Comparison of ENCODE assay signal across 11 cellular contexts in genomic region chr2:121505005-121505404, GRCh38. TPM values are rescaled to one million over a fixed set of nuclear protein-coding genes. Genes with fewer than 3 reads are reported as not detected.
A peak's percentile ranks its signal among the peaks of the same experiment; 100 is the strongest.
DNase-seq lines count a peak whose midpoint lies in the region; ATAC-seq, FAIRE-seq and TF ChIP-seq lines count a peak whose summit lies in the region.
"Had no signal": no experiment of that assay in that cellular context is flagged by ENCODE, and none has a peak within 500 bp of the region (broad histone marks: within the 10 kb centered on the region; RNA-seq: fewer than 3 reads in every experiment).

No MANE protein-coding gene starts in this region.

- ATAC-seq in HG02970 (IDR thresholded peaks at IDR 0.05; ENCODE audit: low FRiP score, unreplicated experiment): no peak

- no TSS peak for BruUV-seq in PC-9 (replicated peaks; lab: Mats Ljungman, UMichigan)

- H3K36me3 ChIP-seq in PC-9 (ENCODE audit: low read depth): peaks cover 15% of the 10 kb centered on the region; the same call in 1 of the 2 replicates

- H2AFZ ChIP-seq in PC-9: no peak overlapping the region

- peak; percentile 33 for FAIRE-seq in GM12891 (lab: Jason Lieb, UNC)

- POLR2A ChIA-PET in PC-9 (lab: Charles Lee; ENCODE audit: unreplicated experiment): no interaction called here

- H3K4me2 ChIP-seq in PC-9: no peak overlapping the region

- TF ChIP-seq CTCF in PC-9 (conservative IDR thresholded peaks at IDR 0.05): no peak
- no peak for TF ChIP-seq CTCF in fibroblast of mammary gland (conservative IDR thresholded peaks at IDR 0.05; ENCODE audit: control insufficient read depth, insufficient read depth, low read depth, low read length)

- no peak overlapping the region for H3K27ac ChIP-seq in PC-9

- H3K79me2 ChIP-seq in PC-9 (ENCODE audit: low read depth): peaks cover 14% of the 10 kb centered on the region; the same call in 1 of the 2 replicates

- peaks cover 5% of the 10 kb centered on the region; the same call in 1 of the 2 replicates for H4K20me1 ChIP-seq in PC-9 (ENCODE audit: insufficient read depth)

- CTCF ChIA-PET in PC-9 (lab: Charles Lee): no interaction called here

- H3K4me1 ChIP-seq in PC-9 (replicated peaks; ENCODE audit: insufficient read depth): 0 out of 2 replicates have a peak, but pooled peaks cover 9% of the 10 kb centered on the region

- peaks cover 6% of the 10 kb centered on the region; the same call in 1 of the 2 replicates for H3F3A ChIP-seq in PC-9 (ENCODE audit: insufficient read depth, low read depth)

- no peak for DNase-seq in GM12891 (ENCODE audit: insufficient read length, low spot score)
- peak; percentile 38 to 65 for DNase-seq in PC-9
- peak; percentile 86 for DNase-seq in fibroblast of mammary gland (ENCODE audit: low read depth)
- peak; percentile 79 for DNase-seq in skeletal muscle cell (ENCODE audit: low read depth)
- no peak for DNase-seq in NCI-H1092 treated with DMSO at 0.1 percent for 48 hours (lab: John Stamatoyannopoulos, UW)
- DNase-seq in COLO829 (ENCODE audit: low spot score): no peak
- DNase-seq in posterior vena cava (ENCODE audit: low spot score): no peak
- DNase-seq: DND-41 had no signal

- intact Hi-C loops in PC-9 (cut with micrococcal nuclease; ENCODE audit: unreplicated experiment): no loop called here
- intact Hi-C loops in posterior vena cava (cut with DNase I): no loop called here

- H3K9me3 ChIP-seq in PC-9 (ENCODE audit: insufficient read depth, low read depth): no peaks in the 10 kb centered on the region

- no peak overlapping the region for H3K4me3 ChIP-seq in PC-9
- H3K4me3 ChIP-seq in fibroblast of mammary gland (ENCODE audit: control insufficient read depth, low read depth, low read length): no peak overlapping the region
- no peak overlapping the region for H3K4me3 ChIP-seq in skeletal muscle cell (ENCODE audit: low read depth, low read length)

- no peak for TF ChIP-seq POLR2A in GM12891 (IDR thresholded peaks at IDR 0.05; ENCODE audit: low read depth, low read length)

- H3K9me2 ChIP-seq in PC-9 (ENCODE audit: insufficient read depth): no peaks in the 10 kb centered on the region

- no peaks in the 10 kb centered on the region for H3K27me3 ChIP-seq in PC-9 (ENCODE audit: insufficient read depth, low read depth)

TF ChIP-seq in GM12891, 5 proteins besides CTCF, POLR2A, EP300 and RAD21:
- no peak for TF ChIP-seq SPI1 (IDR thresholded peaks at IDR 0.05; ENCODE audit: low read depth, low read length)
- TF ChIP-seq POLR2AphosphoS5 (IDR thresholded peaks at IDR 0.05; ENCODE audit: low read depth, low read length): no peak

RNA-seq across cellular contexts. Expression of gene RNU4ATAC, which starts 25.7 kb away (rescaled TPM):
- polyA plus RNA-seq in GM12891 (2012; ENCODE audit: low read depth, missing spikeins): not detected
- total RNA-seq in PC-9 (2021): not detected in 2 replicates
- not detected for total RNA-seq in posterior vena cava
- total RNA-seq: activated CD8-positive, alpha-beta memory T cell treated with anti-CD3 and anti-CD28 coated beads for 36 hours; neural crest cell had no signal

Comparison
In these comparisons a context has a peak if more than half of its experiments do, and no peak if none do; other contexts are left out.
1. DNase-seq: peak in PC-9 (2 of 2), fibroblast of mammary gland (single experiment) and skeletal muscle cell (single experiment); none in GM12891 (single experiment), NCI-H1092 treated with DMSO at 0.1 percent for 48 hours (single experiment), COLO829 (single experiment) and posterior vena cava (single experiment).